In the genomic region with DNA sequence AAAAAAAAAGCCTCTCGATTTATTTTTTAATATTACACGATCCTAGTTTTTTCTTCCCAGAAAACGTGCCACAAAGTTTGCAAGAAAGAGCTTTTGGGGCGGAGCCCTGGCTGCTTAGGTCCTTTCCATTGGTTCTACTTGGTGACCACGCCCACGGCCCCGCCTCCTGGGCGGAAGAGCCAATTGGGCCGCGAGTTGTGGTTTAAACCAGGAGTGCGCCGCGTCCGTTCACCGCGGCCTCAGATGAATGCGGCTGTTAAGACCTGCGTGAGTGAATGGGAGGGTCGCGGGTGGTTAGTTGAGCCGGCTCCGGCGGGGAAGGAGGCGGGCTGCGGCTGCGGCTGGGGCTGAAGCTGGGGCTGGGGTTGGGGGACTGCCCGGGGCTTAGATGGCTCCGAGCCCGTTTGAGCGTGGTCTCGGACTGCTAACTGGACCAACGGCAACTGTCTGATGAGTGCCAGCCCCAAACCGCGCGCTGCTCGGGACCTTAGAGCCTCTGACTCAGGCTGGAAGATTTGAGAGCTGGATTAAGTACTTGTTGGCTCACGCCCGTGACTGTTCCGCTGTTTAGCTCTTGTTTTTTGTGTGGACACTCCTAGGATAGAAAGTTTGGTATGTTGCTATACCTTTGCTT, we compare ENCODE assay signal across 1 cellular context.
TF ChIP-seq lines count a peak whose summit lies in the region.

A gene (plus strand): TSS at position 231 of the 634 bp plus-strand sequence. CDS start 458 bp downstream, outside the sequence.

TF ChIP-seq in K562, 482 proteins besides CTCF, POLR2A, EP300 and RAD21 (continued from another document and continues in another):
- TF ChIP-seq HNRNPLL (IDR thresholded peaks at IDR 0.05; ENCODE audit: low read depth, low read length, poor library complexity, severe bottlenecking) = peak; percentile 85
- TF ChIP-seq, protein P1, sequence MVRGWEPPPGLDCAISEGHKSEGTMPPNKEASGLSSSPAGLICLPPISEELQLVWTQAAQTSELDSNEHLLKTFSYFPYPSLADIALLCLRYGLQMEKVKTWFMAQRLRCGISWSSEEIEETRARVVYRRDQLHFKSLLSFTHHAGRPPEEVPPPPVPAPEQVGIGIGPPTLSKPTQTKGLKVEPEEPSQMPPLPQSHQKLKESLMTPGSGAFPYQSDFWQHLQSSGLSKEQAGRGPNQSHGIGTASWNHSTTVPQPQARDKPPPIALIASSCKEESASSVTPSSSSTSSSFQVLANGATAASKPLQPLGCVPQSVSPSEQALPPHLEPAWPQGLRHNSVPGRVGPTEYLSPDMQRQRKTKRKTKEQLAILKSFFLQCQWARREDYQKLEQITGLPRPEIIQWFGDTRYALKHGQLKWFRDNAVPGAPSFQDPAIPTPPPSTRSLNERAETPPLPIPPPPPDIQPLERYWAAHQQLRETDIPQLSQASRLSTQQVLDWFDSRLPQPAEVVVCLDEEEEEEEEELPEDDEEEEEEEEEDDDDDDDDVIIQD (CRISPR knock-in tag; IDR thresholded peaks at IDR 0.05) = no peak
- TF ChIP-seq, protein P2, sequence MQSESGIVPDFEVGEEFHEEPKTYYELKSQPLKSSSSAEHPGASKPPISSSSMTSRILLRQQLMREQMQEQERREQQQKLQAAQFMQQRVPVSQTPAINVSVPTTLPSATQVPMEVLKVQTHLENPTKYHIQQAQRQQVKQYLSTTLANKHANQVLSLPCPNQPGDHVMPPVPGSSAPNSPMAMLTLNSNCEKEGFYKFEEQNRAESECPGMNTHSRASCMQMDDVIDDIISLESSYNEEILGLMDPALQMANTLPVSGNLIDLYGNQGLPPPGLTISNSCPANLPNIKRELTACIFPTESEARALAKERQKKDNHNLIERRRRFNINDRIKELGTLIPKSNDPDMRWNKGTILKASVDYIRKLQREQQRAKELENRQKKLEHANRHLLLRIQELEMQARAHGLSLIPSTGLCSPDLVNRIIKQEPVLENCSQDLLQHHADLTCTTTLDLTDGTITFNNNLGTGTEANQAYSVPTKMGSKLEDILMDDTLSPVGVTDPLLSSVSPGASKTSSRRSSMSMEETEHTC (IDR thresholded peaks at IDR 0.05) = no peak
- no peak for TF ChIP-seq ZNF830 (CRISPR knock-in tag; IDR thresholded peaks at IDR 0.05)
- no peak for TF ChIP-seq ERF (CRISPR knock-in tag; IDR thresholded peaks at IDR 0.05)
- TF ChIP-seq ZNF184 (CRISPR knock-in tag; IDR thresholded peaks at IDR 0.05) = no peak
- no peak for TF ChIP-seq SMC3 (conservative IDR thresholded peaks at IDR 0.05; ENCODE audit: insufficient read depth, low read depth, low read length)
- TF ChIP-seq, protein P3, sequence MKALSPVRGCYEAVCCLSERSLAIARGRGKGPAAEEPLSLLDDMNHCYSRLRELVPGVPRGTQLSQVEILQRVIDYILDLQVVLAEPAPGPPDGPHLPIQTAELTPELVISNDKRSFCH (CRISPR knock-in tag; IDR thresholded peaks at IDR 0.05) = no peak
- TF ChIP-seq, protein P3 (tag; IDR thresholded peaks at IDR 0.05) = no peak
- no peak for TF ChIP-seq ZNF140 (CRISPR knock-in tag; IDR thresholded peaks at IDR 0.05)
- peak; percentile 20; the same call in 1 of the 2 replicates for TF ChIP-seq CTBP1 (IDR thresholded peaks at IDR 0.05; ENCODE audit: borderline replicate concordance)
- TF ChIP-seq RBM39 (optimal IDR thresholded peaks at IDR 0.05; ENCODE audit: low read depth, low read length) = no peak
- no peak for TF ChIP-seq POLR3A (IDR thresholded peaks at IDR 0.05; ENCODE audit: borderline replicate concordance, extremely low read depth, insufficient read depth, insufficient read length)
- no peak for TF ChIP-seq MAFF (IDR thresholded peaks at IDR 0.05; ENCODE audit: low read length)
- no peak for TF ChIP-seq ARHGAP35 (IDR thresholded peaks at IDR 0.05; ENCODE audit: partially characterized antibody)
- TF ChIP-seq, protein P4, sequence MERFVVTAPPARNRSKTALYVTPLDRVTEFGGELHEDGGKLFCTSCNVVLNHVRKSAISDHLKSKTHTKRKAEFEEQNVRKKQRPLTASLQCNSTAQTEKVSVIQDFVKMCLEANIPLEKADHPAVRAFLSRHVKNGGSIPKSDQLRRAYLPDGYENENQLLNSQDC (CRISPR knock-in tag; IDR thresholded peaks at IDR 0.05) = no peak; the same call in 1 of the 2 replicates
- no peak for TF ChIP-seq KAT8 (IDR thresholded peaks at IDR 0.05; ENCODE audit: low read depth)
- no peak for TF ChIP-seq PYGO2 (tag; IDR thresholded peaks at IDR 0.05)
- no peak for TF ChIP-seq U2AF1 (optimal IDR thresholded peaks at IDR 0.05; ENCODE audit: low read depth, low read length)
- TF ChIP-seq MYC (IDR thresholded peaks at IDR 0.05; ENCODE audit: low read depth, low read length) = peak; percentile 77
- TF ChIP-seq MYC (CRISPR knock-in tag; IDR thresholded peaks at IDR 0.05; ENCODE audit: borderline replicate concordance, low read depth) = no peak
- no peak for TF ChIP-seq ZKSCAN8 (CRISPR knock-in tag; IDR thresholded peaks at IDR 0.05)
- TF ChIP-seq ILK (tag; IDR thresholded peaks at IDR 0.05; ENCODE audit: borderline replicate concordance, low read depth) = no peak
- TF ChIP-seq GABPB1 (CRISPR knock-in tag; IDR thresholded peaks at IDR 0.05) = peak; percentile 58
- TF ChIP-seq NFE2 (IDR thresholded peaks at IDR 0.05; ENCODE audit: low read depth) = 0 out of 2 replicates have a peak, but pooled peaks have one; percentile 2
- peak; percentile 92 for TF ChIP-seq TBP (optimal IDR thresholded peaks at IDR 0.05; ENCODE audit: low read depth, low read length)
- no peak for TF ChIP-seq ZNF431 (CRISPR knock-in tag; IDR thresholded peaks at IDR 0.05)
- no peak for TF ChIP-seq ZNF583 (CRISPR knock-in tag; IDR thresholded peaks at IDR 0.05)
- no peak for TF ChIP-seq FOXJ2 (tag; IDR thresholded peaks at IDR 0.05)
- TF ChIP-seq FOSL1 (tag; conservative IDR thresholded peaks at IDR 0.05) = peak; percentile 70
- TF ChIP-seq, protein P5, sequence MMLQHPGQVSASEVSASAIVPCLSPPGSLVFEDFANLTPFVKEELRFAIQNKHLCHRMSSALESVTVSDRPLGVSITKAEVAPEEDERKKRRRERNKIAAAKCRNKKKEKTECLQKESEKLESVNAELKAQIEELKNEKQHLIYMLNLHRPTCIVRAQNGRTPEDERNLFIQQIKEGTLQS (IDR thresholded peaks at IDR 0.05) = 0 out of 2 replicates have a peak, but pooled peaks have one; percentile 20
- TF ChIP-seq, protein P5 (CRISPR knock-in tag; conservative IDR thresholded peaks at IDR 0.05) = 0 out of 2 replicates have a peak, but pooled peaks have one; percentile 51
- no peak for TF ChIP-seq ZNF696 (CRISPR knock-in tag; conservative IDR thresholded peaks at IDR 0.05)
- TF ChIP-seq, protein P6, sequence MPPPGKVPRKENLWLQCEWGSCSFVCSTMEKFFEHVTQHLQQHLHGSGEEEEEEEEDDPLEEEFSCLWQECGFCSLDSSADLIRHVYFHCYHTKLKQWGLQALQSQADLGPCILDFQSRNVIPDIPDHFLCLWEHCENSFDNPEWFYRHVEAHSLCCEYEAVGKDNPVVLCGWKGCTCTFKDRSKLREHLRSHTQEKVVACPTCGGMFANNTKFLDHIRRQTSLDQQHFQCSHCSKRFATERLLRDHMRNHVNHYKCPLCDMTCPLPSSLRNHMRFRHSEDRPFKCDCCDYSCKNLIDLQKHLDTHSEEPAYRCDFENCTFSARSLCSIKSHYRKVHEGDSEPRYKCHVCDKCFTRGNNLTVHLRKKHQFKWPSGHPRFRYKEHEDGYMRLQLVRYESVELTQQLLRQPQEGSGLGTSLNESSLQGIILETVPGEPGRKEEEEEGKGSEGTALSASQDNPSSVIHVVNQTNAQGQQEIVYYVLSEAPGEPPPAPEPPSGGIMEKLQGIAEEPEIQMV (tag; conservative IDR thresholded peaks at IDR 0.05; ENCODE audit: low read depth) = no peak
- TF ChIP-seq, protein P7, sequence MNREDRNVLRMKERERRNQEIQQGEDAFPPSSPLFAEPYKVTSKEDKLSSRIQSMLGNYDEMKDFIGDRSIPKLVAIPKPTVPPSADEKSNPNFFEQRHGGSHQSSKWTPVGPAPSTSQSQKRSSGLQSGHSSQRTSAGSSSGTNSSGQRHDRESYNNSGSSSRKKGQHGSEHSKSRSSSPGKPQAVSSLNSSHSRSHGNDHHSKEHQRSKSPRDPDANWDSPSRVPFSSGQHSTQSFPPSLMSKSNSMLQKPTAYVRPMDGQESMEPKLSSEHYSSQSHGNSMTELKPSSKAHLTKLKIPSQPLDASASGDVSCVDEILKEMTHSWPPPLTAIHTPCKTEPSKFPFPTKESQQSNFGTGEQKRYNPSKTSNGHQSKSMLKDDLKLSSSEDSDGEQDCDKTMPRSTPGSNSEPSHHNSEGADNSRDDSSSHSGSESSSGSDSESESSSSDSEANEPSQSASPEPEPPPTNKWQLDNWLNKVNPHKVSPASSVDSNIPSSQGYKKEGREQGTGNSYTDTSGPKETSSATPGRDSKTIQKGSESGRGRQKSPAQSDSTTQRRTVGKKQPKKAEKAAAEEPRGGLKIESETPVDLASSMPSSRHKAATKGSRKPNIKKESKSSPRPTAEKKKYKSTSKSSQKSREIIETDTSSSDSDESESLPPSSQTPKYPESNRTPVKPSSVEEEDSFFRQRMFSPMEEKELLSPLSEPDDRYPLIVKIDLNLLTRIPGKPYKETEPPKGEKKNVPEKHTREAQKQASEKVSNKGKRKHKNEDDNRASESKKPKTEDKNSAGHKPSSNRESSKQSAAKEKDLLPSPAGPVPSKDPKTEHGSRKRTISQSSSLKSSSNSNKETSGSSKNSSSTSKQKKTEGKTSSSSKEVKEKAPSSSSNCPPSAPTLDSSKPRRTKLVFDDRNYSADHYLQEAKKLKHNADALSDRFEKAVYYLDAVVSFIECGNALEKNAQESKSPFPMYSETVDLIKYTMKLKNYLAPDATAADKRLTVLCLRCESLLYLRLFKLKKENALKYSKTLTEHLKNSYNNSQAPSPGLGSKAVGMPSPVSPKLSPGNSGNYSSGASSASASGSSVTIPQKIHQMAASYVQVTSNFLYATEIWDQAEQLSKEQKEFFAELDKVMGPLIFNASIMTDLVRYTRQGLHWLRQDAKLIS (CRISPR knock-in tag; IDR thresholded peaks at IDR 0.05) = peak; percentile 78; the same call in 1 of the 2 replicates
- TF ChIP-seq ZBTB1 (CRISPR knock-in tag; IDR thresholded peaks at IDR 0.05; ENCODE audit: borderline replicate concordance, low read depth) = peak; percentile 95
- no peak for TF ChIP-seq ELF1 (tag; IDR thresholded peaks at IDR 0.05)
- TF ChIP-seq ZNF707 (CRISPR knock-in tag; conservative IDR thresholded peaks at IDR 0.05) = no peak
- TF ChIP-seq HMG20A (CRISPR knock-in tag; conservative IDR thresholded peaks at IDR 0.05) = no peak
- TF ChIP-seq, protein P8, sequence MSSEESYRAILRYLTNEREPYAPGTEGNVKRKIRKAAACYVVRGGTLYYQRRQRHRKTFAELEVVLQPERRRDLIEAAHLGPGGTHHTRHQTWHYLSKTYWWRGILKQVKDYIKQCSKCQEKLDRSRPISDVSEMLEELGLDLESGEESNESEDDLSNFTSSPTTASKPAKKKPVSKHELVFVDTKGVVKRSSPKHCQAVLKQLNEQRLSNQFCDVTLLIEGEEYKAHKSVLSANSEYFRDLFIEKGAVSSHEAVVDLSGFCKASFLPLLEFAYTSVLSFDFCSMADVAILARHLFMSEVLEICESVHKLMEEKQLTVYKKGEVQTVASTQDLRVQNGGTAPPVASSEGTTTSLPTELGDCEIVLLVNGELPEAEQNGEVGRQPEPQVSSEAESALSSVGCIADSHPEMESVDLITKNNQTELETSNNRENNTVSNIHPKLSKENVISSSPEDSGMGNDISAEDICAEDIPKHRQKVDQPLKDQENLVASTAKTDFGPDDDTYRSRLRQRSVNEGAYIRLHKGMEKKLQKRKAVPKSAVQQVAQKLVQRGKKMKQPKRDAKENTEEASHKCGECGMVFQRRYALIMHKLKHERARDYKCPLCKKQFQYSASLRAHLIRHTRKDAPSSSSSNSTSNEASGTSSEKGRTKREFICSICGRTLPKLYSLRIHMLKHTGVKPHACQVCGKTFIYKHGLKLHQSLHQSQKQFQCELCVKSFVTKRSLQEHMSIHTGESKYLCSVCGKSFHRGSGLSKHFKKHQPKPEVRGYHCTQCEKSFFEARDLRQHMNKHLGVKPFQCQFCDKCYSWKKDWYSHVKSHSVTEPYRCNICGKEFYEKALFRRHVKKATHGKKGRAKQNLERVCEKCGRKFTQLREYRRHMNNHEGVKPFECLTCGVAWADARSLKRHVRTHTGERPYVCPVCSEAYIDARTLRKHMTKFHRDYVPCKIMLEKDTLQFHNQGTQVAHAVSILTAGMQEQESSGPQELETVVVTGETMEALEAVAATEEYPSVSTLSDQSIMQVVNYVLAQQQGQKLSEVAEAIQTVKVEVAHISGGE (CRISPR knock-in tag; IDR thresholded peaks at IDR 0.05) = no peak
- peak; percentile 56; the same call in 1 of the 2 replicates for TF ChIP-seq DPF2 (IDR thresholded peaks at IDR 0.05)
- no peak for TF ChIP-seq XRCC4 (IDR thresholded peaks at IDR 0.05; ENCODE audit: extremely low read depth, insufficient read depth, insufficient read length)
- TF ChIP-seq CC2D1A (IDR thresholded peaks at IDR 0.05) = peak; percentile 77
- no peak for TF ChIP-seq BRD4 (IDR thresholded peaks at IDR 0.05)
- TF ChIP-seq PURB (CRISPR knock-in tag; IDR thresholded peaks at IDR 0.05; ENCODE audit: low read depth) = no peak
- no peak for TF ChIP-seq STAG1 (CRISPR knock-in tag; IDR thresholded peaks at IDR 0.05; ENCODE audit: borderline replicate concordance)
- no peak for TF ChIP-seq HDAC2 (IDR thresholded peaks at IDR 0.05)
- no peak for TF ChIP-seq KLF16 (IDR thresholded peaks at IDR 0.05)
- TF ChIP-seq DDX20 (tag; IDR thresholded peaks at IDR 0.05; ENCODE audit: low read depth) = no peak
- TF ChIP-seq PML (IDR thresholded peaks at IDR 0.05; ENCODE audit: low read length) = peak; percentile 68
- no peak for TF ChIP-seq CEBPG (CRISPR knock-in tag; IDR thresholded peaks at IDR 0.05)
- TF ChIP-seq CEBPG (tag; conservative IDR thresholded peaks at IDR 0.05 in 1 of 2, IDR thresholded peaks at IDR 0.05 in 1 of 2) = no peak
- TF ChIP-seq, protein P9, sequence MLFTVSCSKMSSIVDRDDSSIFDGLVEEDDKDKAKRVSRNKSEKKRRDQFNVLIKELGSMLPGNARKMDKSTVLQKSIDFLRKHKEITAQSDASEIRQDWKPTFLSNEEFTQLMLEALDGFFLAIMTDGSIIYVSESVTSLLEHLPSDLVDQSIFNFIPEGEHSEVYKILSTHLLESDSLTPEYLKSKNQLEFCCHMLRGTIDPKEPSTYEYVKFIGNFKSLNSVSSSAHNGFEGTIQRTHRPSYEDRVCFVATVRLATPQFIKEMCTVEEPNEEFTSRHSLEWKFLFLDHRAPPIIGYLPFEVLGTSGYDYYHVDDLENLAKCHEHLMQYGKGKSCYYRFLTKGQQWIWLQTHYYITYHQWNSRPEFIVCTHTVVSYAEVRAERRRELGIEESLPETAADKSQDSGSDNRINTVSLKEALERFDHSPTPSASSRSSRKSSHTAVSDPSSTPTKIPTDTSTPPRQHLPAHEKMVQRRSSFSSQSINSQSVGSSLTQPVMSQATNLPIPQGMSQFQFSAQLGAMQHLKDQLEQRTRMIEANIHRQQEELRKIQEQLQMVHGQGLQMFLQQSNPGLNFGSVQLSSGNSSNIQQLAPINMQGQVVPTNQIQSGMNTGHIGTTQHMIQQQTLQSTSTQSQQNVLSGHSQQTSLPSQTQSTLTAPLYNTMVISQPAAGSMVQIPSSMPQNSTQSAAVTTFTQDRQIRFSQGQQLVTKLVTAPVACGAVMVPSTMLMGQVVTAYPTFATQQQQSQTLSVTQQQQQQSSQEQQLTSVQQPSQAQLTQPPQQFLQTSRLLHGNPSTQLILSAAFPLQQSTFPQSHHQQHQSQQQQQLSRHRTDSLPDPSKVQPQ (CRISPR knock-in tag; IDR thresholded peaks at IDR 0.05; ENCODE audit: borderline replicate concordance) = no peak
